1 cellular context compared by ENCODE assay signal in the genomic region with DNA sequence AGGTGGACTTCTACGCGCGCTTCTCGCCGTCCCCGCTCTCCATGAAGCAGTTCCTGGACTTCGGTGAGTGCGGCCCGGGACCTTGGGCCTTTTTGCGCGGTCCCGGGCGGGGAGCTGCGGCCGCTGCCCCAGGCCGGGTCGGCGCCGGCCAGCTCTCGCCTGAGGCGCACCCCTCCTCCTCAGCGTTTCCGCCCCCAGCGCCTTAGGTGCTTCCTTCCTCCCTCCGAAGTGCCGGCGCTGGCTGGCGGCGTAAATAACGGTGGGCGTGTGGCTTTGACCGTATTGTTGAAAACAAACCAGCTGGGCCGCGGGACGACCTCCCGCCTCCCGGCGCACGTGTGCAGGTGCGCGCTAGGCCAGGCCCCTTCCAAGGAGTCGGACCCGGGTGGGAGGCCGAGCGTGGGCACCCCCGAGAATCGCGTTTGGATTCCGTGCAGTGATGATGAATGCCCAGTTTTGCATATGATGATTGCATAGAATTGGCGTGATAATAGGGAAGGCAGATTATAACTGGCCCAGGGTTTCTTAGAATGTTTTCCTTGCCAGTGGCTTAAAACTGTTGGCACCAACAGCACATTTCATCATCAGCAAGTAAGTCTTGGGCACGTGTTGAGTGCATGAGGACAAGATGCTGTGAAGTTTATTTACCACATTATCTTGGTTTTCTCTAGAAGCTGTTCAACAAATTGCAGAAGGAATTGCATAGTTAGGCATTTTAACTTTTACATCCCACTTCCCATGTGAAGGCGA.
TF ChIP-seq lines count a peak whose summit lies in the region.

No MANE protein-coding gene starts in this region.

TF ChIP-seq in HepG2, 621 proteins besides CTCF, POLR2A, EP300 and RAD21 (continued from another document and continues in another):
- TF ChIP-seq, protein P1, sequence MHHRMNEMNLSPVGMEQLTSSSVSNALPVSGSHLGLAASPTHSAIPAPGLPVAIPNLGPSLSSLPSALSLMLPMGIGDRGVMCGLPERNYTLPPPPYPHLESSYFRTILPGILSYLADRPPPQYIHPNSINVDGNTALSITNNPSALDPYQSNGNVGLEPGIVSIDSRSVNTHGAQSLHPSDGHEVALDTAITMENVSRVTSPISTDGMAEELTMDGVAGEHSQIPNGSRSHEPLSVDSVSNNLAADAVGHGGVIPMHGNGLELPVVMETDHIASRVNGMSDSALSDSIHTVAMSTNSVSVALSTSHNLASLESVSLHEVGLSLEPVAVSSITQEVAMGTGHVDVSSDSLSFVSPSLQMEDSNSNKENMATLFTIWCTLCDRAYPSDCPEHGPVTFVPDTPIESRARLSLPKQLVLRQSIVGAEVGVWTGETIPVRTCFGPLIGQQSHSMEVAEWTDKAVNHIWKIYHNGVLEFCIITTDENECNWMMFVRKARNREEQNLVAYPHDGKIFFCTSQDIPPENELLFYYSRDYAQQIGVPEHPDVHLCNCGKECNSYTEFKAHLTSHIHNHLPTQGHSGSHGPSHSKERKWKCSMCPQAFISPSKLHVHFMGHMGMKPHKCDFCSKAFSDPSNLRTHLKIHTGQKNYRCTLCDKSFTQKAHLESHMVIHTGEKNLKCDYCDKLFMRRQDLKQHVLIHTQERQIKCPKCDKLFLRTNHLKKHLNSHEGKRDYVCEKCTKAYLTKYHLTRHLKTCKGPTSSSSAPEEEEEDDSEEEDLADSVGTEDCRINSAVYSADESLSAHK (CRISPR knock-in tag; IDR thresholded peaks at IDR 0.05; ENCODE audit: borderline replicate concordance) = no peak
- TF ChIP-seq ADNP (CRISPR knock-in tag; IDR thresholded peaks at IDR 0.05) = no peak
- peak; percentile 28; the same call in 1 of the 2 replicates for TF ChIP-seq ATF7-NPFF (CRISPR knock-in tag; IDR thresholded peaks at IDR 0.05; ENCODE audit: low read depth)
- TF ChIP-seq HNRNPUL1 (IDR thresholded peaks at IDR 0.05; ENCODE audit: low read depth, low read length) = no peak
- TF ChIP-seq, protein P2, sequence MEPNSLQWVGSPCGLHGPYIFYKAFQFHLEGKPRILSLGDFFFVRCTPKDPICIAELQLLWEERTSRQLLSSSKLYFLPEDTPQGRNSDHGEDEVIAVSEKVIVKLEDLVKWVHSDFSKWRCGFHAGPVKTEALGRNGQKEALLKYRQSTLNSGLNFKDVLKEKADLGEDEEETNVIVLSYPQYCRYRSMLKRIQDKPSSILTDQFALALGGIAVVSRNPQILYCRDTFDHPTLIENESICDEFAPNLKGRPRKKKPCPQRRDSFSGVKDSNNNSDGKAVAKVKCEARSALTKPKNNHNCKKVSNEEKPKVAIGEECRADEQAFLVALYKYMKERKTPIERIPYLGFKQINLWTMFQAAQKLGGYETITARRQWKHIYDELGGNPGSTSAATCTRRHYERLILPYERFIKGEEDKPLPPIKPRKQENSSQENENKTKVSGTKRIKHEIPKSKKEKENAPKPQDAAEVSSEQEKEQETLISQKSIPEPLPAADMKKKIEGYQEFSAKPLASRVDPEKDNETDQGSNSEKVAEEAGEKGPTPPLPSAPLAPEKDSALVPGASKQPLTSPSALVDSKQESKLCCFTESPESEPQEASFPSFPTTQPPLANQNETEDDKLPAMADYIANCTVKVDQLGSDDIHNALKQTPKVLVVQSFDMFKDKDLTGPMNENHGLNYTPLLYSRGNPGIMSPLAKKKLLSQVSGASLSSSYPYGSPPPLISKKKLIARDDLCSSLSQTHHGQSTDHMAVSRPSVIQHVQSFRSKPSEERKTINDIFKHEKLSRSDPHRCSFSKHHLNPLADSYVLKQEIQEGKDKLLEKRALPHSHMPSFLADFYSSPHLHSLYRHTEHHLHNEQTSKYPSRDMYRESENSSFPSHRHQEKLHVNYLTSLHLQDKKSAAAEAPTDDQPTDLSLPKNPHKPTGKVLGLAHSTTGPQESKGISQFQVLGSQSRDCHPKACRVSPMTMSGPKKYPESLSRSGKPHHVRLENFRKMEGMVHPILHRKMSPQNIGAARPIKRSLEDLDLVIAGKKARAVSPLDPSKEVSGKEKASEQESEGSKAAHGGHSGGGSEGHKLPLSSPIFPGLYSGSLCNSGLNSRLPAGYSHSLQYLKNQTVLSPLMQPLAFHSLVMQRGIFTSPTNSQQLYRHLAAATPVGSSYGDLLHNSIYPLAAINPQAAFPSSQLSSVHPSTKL (CRISPR knock-in tag; IDR thresholded peaks at IDR 0.05) = no peak
- TF ChIP-seq ZFP41 (CRISPR knock-in tag; IDR thresholded peaks at IDR 0.05; ENCODE audit: borderline replicate concordance) = no peak
- TF ChIP-seq ZNF569 (CRISPR knock-in tag; IDR thresholded peaks at IDR 0.05; ENCODE audit: borderline replicate concordance) = no peak
- TF ChIP-seq KIAA2018 (CRISPR knock-in tag; IDR thresholded peaks at IDR 0.05; ENCODE audit: borderline replicate concordance) = no peak
- TF ChIP-seq ZNF7 (CRISPR knock-in tag; IDR thresholded peaks at IDR 0.05) = no peak
- TF ChIP-seq ZNF230 (CRISPR knock-in tag; IDR thresholded peaks at IDR 0.05) = no peak
- TF ChIP-seq CSRNP1 (CRISPR knock-in tag; IDR thresholded peaks at IDR 0.05) = no peak
- no peak for TF ChIP-seq LRRFIP1 (CRISPR knock-in tag; conservative IDR thresholded peaks at IDR 0.05)
- TF ChIP-seq ZNF883 (CRISPR knock-in tag; IDR thresholded peaks at IDR 0.05; ENCODE audit: not compliant biosample characterization) = no peak
- no peak for TF ChIP-seq ATRX (CRISPR knock-in tag; IDR thresholded peaks at IDR 0.05; ENCODE audit: borderline replicate concordance)
- TF ChIP-seq IKZF4 (CRISPR knock-in tag; IDR thresholded peaks at IDR 0.05; ENCODE audit: borderline replicate concordance, low read depth, not compliant biosample characterization) = peak; percentile 84
- peak; percentile 65 for TF ChIP-seq GABPB1 (CRISPR knock-in tag; IDR thresholded peaks at IDR 0.05)
- TF ChIP-seq ZNF510 (CRISPR knock-in tag; IDR thresholded peaks at IDR 0.05; ENCODE audit: low read depth) = no peak
- TF ChIP-seq TCF12 (IDR thresholded peaks at IDR 0.05) = no peak
- no peak for TF ChIP-seq TCF12 (CRISPR knock-in tag; IDR thresholded peaks at IDR 0.05)
- TF ChIP-seq HNRNPL (IDR thresholded peaks at IDR 0.05; ENCODE audit: low read depth, low read length) = no peak
- TF ChIP-seq ZEB1 (IDR thresholded peaks at IDR 0.05; ENCODE audit: insufficient replicate concordance, low read depth) = no peak
- 0 out of 2 replicates have a peak, but pooled peaks have one; percentile 41 for TF ChIP-seq MAFG (CRISPR knock-in tag; IDR thresholded peaks at IDR 0.05)
- no peak for TF ChIP-seq ZNF740 (CRISPR knock-in tag; IDR thresholded peaks at IDR 0.05)
- TF ChIP-seq ZNF335 (CRISPR knock-in tag; IDR thresholded peaks at IDR 0.05) = no peak
- TF ChIP-seq ZNF839 (CRISPR knock-in tag; IDR thresholded peaks at IDR 0.05; ENCODE audit: borderline replicate concordance) = no peak
- no peak for TF ChIP-seq ZNF766 (CRISPR knock-in tag; IDR thresholded peaks at IDR 0.05; ENCODE audit: borderline replicate concordance)
- no peak for TF ChIP-seq ZNF432 (CRISPR knock-in tag; IDR thresholded peaks at IDR 0.05; ENCODE audit: borderline replicate concordance)
- no peak for TF ChIP-seq GATA4 (IDR thresholded peaks at IDR 0.05; ENCODE audit: borderline replicate concordance, low read depth)
- no peak for TF ChIP-seq ZNF878 (CRISPR knock-in tag; IDR thresholded peaks at IDR 0.05)
- TF ChIP-seq CREM (IDR thresholded peaks at IDR 0.05) = no peak
- no peak; the same call in 1 of the 2 replicates for TF ChIP-seq CREM (CRISPR knock-in tag; IDR thresholded peaks at IDR 0.05)
- TF ChIP-seq MTA3 (CRISPR knock-in tag; IDR thresholded peaks at IDR 0.05) = no peak
- TF ChIP-seq, protein P3, sequence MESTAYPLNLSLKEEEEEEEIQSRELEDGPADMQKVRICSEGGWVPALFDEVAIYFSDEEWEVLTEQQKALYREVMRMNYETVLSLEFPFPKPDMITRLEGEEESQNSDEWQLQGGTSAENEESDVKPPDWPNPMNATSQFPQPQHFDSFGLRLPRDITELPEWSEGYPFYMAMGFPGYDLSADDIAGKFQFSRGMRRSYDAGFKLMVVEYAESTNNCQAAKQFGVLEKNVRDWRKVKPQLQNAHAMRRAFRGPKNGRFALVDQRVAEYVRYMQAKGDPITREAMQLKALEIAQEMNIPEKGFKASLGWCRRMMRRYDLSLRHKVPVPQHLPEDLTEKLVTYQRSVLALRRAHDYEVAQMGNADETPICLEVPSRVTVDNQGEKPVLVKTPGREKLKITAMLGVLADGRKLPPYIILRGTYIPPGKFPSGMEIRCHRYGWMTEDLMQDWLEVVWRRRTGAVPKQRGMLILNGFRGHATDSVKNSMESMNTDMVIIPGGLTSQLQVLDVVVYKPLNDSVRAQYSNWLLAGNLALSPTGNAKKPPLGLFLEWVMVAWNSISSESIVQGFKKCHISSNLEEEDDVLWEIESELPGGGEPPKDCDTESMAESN (CRISPR knock-in tag; conservative IDR thresholded peaks at IDR 0.05) = peak; percentile 57; the same call in 1 of the 2 replicates
- TF ChIP-seq REL (CRISPR knock-in tag; conservative IDR thresholded peaks at IDR 0.05) = peak; percentile 87
- TF ChIP-seq PAX8 (CRISPR knock-in tag; IDR thresholded peaks at IDR 0.05; ENCODE audit: borderline replicate concordance) = no peak
